In the genomic region with DNA sequence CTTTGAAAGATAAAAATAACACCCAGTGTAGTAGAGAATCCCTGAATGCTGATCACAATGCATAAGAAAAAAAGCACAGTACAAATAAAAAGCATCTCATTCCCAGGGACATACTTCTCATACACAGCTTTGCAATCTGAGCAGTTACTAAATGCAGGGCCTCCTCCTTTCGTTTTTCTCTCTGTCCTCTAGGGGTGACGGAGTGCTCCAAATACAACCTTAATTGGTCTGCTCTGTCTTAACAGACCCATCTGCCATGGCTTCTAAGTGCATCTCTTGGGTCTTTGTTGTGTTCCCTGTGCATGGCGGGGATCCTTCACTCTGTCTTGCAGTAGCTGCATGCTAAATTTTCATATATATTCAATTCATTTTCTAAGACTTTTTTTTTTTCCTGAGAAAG, we compare ENCODE assay signal across 12 cellular contexts.
A peak's percentile ranks its signal among the peaks of the same experiment; 100 is the strongest.
DNase-seq lines count a peak whose midpoint lies in the region; ATAC-seq, FAIRE-seq and TF ChIP-seq lines count a peak whose summit lies in the region.
"Had no signal": no experiment of that assay in that cellular context is flagged by ENCODE, and none has a peak within 500 bp of the region (broad histone marks: within the 10 kb centered on the region; RNA-seq: fewer than 3 reads in every experiment).

No MANE protein-coding gene starts in this region.

- no peaks in the 10 kb centered on the region for H3K36me3 ChIP-seq in mesendoderm (ENCODE audit: control insufficient read depth, insufficient read depth, low read length)

- H2BK15ac ChIP-seq in mesendoderm (replicated peaks; ENCODE audit: low read depth): no peak overlapping the region

- WGBS in mesendoderm (ENCODE audit: extremely low coverage, insufficient coverage, low lambda C conversion rate): no CpG with 5 or more reads among the region's 3 CpGs

- H3K18ac ChIP-seq in mesendoderm (ENCODE audit: low read length): no peak overlapping the region

- in situ Hi-C loops in astrocyte of the cerebellum (cut with HindIII; ENCODE audit: low sequenced_read_pairs) (no loop called here), GM13977 (cut with MboI; ENCODE audit: low pct_unique_long_range_greater_than_20kb, low sequenced_read_pairs, unreplicated experiment) (no loop called here)

- H3K4me2 ChIP-seq in mesendoderm (ENCODE audit: low read length): no peak overlapping the region

- no peak overlapping the region for H3K4ac ChIP-seq in mesendoderm (ENCODE audit: low read depth, low read length)

- H3K56ac ChIP-seq in mesendoderm (ENCODE audit: low read length): no peak overlapping the region

- FAIRE-seq in GM19239 (lab: Jason Lieb, UNC): no peak
- FAIRE-seq: endothelial cell of umbilical vein, kidney had no signal

- H3K79me2 ChIP-seq in mesendoderm (ENCODE audit: control insufficient read depth, insufficient read depth, low read length): no peaks in the 10 kb centered on the region

- DNase-seq in NCI-H1436 (lab: John Stamatoyannopoulos, UW) (peak; percentile 6), astrocyte of the cerebellum (ENCODE audit: low read depth) (no peak), mesendoderm (peak; percentile 70), NCI-H2081 treated with DMSO at 0.1 percent for 48 hours (lab: John Stamatoyannopoulos, UW) (no peak), GM19239 (ENCODE audit: insufficient read length, low spot score) (no peak), GM13977 (ENCODE audit: low spot score) (no peak)
- DNase-seq: amniotic stem cell, kidney, SW 1271 had no signal

- no peak overlapping the region for H3K9ac ChIP-seq in mesendoderm (ENCODE audit: low read length)

- no peak overlapping the region for H2BK120ac ChIP-seq in mesendoderm (ENCODE audit: low read depth, low read length)

- H2BK5ac ChIP-seq in mesendoderm (ENCODE audit: low read length): no peak overlapping the region

- H3K27ac ChIP-seq in mesendoderm (ENCODE audit: low read depth, low read length): no peak overlapping the region

- no peaks in the 10 kb centered on the region for H3K79me1 ChIP-seq in mesendoderm (ENCODE audit: low read length)

- TF ChIP-seq CTCF in GM12875 (IDR thresholded peaks at IDR 0.05; ENCODE audit: borderline replicate concordance, insufficient read depth, low read depth, low read length) (0 out of 2 replicates have a peak, but pooled peaks have one; percentile 7), astrocyte of the cerebellum (IDR thresholded peaks at IDR 0.05; ENCODE audit: low read depth, low read length, missing control alignments) (peak; percentile 37), GM13977 (IDR thresholded peaks at IDR 0.05; ENCODE audit: extremely low read depth, insufficient read depth, missing control alignments) (no peak)

- no peak overlapping the region for H3K4me3 ChIP-seq in GM12875 (ENCODE audit: low read depth, low read length)
- H3K4me3 ChIP-seq in astrocyte of the cerebellum (ENCODE audit: low read depth, low read length): no peak overlapping the region
- H3K4me3 ChIP-seq in mesendoderm (ENCODE audit: low read length): no peak overlapping the region

- ATAC-seq in GM18870 (IDR thresholded peaks at IDR 0.05; ENCODE audit: unreplicated experiment): no peak

- H3K23ac ChIP-seq in mesendoderm (ENCODE audit: low read length): no peak overlapping the region

- no peaks in the 10 kb centered on the region for H3K4me1 ChIP-seq in mesendoderm (ENCODE audit: control insufficient read depth, low read depth, low read length)

- no peaks in the 10 kb centered on the region for H3K27me3 ChIP-seq in mesendoderm (ENCODE audit: insufficient read depth, low read length, poor library complexity)

- no peak overlapping the region for H4K5ac ChIP-seq in mesendoderm (ENCODE audit: low read length)

- H4K8ac ChIP-seq in mesendoderm (ENCODE audit: low read depth, low read length): no peak overlapping the region

- no peak overlapping the region for H2AK5ac ChIP-seq in mesendoderm (ENCODE audit: low read length)

Comparison
In these comparisons a context has a peak if more than half of its experiments do, and no peak if none do; other contexts are left out.
1. DNase-seq: peak in NCI-H1436 (single experiment) and mesendoderm (single experiment); none in astrocyte of the cerebellum (single experiment), NCI-H2081 treated with DMSO at 0.1 percent for 48 hours (single experiment), GM19239 (single experiment) and GM13977 (single experiment).